ENCODE assay signal across 8 cellular contexts in the genomic region with DNA sequence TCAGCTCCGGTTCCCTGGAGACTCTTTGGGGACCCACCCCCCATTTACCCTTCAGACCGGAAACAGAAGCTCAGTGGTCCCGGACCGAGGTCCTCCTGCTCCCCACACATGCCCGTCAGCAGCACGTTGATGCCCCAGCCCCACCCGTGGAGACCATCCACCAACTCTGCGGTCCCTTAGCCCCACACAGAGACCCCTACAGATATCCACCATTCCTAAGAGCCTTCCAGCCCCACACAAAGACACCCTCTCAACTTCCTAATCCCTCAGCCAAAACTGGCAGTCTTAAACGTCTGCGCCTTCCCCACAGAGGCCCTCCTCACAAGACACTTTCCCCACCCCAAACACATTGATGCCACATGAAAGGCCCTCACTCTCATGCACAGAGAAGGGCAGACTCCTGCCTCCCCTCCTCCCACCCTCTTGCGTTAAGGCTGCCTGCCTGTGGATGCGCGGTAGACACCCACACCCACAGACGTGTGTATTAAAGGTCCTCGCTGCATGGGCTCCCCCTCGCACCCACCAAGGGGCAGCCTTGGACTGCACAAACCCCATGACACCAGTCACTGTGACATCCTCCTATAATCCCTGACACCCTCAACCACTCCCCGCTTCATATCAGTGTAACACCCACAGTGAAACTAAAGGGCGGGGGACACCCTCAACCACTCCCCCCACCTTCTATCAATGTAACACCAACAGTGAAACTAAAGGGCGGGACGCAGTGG. TPM values are rescaled to one million over a fixed set of nuclear protein-coding genes. Genes with fewer than 3 reads are reported as not detected.
DNase-seq lines count a peak whose midpoint lies in the region; ATAC-seq and TF ChIP-seq lines count a peak whose summit lies in the region.

No MANE protein-coding gene starts in this region.

- H3K4me1 ChIP-seq in thoracic aorta (ENCODE audit: control insufficient read depth in 1 of 2, low read depth in 2 of 2) = peaks cover 3 to 15% of the 10 kb centered on the region in 2 donors

- no peaks in the 10 kb centered on the region for H3K36me3 ChIP-seq in thoracic aorta

- peak overlapping the region; percentile 54 for H3K27ac Mint-ChIP-seq in WTC11
- H3K27ac Mint-ChIP-seq in dendritic cell treated with granulocyte-macrophage colony-stimulating factor and Interleukin-4, amounts not matched to agents 40 ng/mL and 50 ng/mL, for 4 days = peak overlapping the region; percentile 92

- peak overlapping the region; percentile 78 for H3K4me3 ChIP-seq in thoracic aorta

- DNase-seq in Daoy (ENCODE audit: low read depth) (peak; percentile 45), WTC11 (ENCODE audit: low spot score) (no peak), medulla oblongata (ENCODE audit: extremely low spot score) (peak; percentile 7), thoracic aorta (ENCODE audit: low spot score) (no peak), NCI-H2107 (lab: John Stamatoyannopoulos, UW) (no peak)

- H3K4me3 Mint-ChIP-seq in WTC11 = peak overlapping the region; percentile 81
- H3K4me3 Mint-ChIP-seq in dendritic cell treated with granulocyte-macrophage colony-stimulating factor and Interleukin-4, amounts not matched to agents 40 ng/mL and 50 ng/mL, for 4 days = peak overlapping the region; percentile 84

- POLR2A ChIA-PET in WTC11 (lab: Charles Lee) = interaction anchor here (1.5 kb wide), 1 partner anchor 16 kb away, joined by 5 read pairs; no protein-coding TSS in a partner anchor

- CTCF ChIA-PET in WTC11 (lab: Charles Lee) = interaction anchor here (0.6 to 2.3 kb wide), 14 partner anchors 12 to 588 kb away, joined by 3 to 68 read pairs (median 6); a partner anchor contains a TSS

- ATAC-seq in HG03439 (IDR thresholded peaks at IDR 0.05; ENCODE audit: unreplicated experiment) = peak; percentile 2
- peak; percentile 40; the same call in 1 of the 2 replicates for ATAC-seq in WTC11
- ATAC-seq in thoracic aorta (ENCODE audit: insufficient number of reproducible peaks, low FRiP score, low read depth) = no peak
- ATAC-seq in HG02973 (IDR thresholded peaks at IDR 0.05; ENCODE audit: unreplicated experiment) = no peak

- TF ChIP-seq CTCF in WTC11 (IDR thresholded peaks at IDR 0.05) (no peak), thoracic aorta (IDR thresholded peaks at IDR 0.05) (no peak)

- H3K27me3 Mint-ChIP-seq in WTC11 (ENCODE audit: low read depth) = peaks cover 18% of the 10 kb centered on the region
- peaks cover 9% of the 10 kb centered on the region for H3K27me3 Mint-ChIP-seq in dendritic cell treated with granulocyte-macrophage colony-stimulating factor and Interleukin-4, amounts not matched to agents 40 ng/mL and 50 ng/mL, for 4 days

- H3K27me3 ChIP-seq in thoracic aorta (replicated peaks; ENCODE audit: insufficient read depth) = no peaks in the 10 kb centered on the region

- peaks cover 19% of the 10 kb centered on the region for H3K4me1 Mint-ChIP-seq in WTC11
- peaks cover 48% of the 10 kb centered on the region for H3K4me1 Mint-ChIP-seq in dendritic cell treated with granulocyte-macrophage colony-stimulating factor and Interleukin-4, amounts not matched to agents 40 ng/mL and 50 ng/mL, for 4 days (ENCODE audit: low read depth)

- H3K27ac ChIP-seq in thoracic aorta = no peak overlapping the region

- intact Hi-C loops in dendritic cell treated with granulocyte-macrophage colony-stimulating factor and Interleukin-4, amounts not matched to agents 40 ng/mL and 50 ng/mL, for 4 days (cut with micrococcal nuclease) = no loop called here

- peaks cover 5% of the 10 kb centered on the region for H3K9me3 Mint-ChIP-seq in WTC11
- H3K9me3 Mint-ChIP-seq in dendritic cell treated with granulocyte-macrophage colony-stimulating factor and Interleukin-4, amounts not matched to agents 40 ng/mL and 50 ng/mL, for 4 days = no peaks in the 10 kb centered on the region

- H3K36me3 Mint-ChIP-seq in WTC11 = 0 out of 2 replicates have a peak, but pooled peaks cover 3% of the 10 kb centered on the region
- H3K36me3 Mint-ChIP-seq in dendritic cell treated with granulocyte-macrophage colony-stimulating factor and Interleukin-4, amounts not matched to agents 40 ng/mL and 50 ng/mL, for 4 days (ENCODE audit: low read depth) = peaks cover 21% of the 10 kb centered on the region

- H3K9me3 ChIP-seq in thoracic aorta = no peaks in the 10 kb centered on the region

TF ChIP-seq in WTC11, 78 proteins besides CTCF, POLR2A, EP300 and RAD21 (continues in another document):
- TF ChIP-seq, protein P1, sequence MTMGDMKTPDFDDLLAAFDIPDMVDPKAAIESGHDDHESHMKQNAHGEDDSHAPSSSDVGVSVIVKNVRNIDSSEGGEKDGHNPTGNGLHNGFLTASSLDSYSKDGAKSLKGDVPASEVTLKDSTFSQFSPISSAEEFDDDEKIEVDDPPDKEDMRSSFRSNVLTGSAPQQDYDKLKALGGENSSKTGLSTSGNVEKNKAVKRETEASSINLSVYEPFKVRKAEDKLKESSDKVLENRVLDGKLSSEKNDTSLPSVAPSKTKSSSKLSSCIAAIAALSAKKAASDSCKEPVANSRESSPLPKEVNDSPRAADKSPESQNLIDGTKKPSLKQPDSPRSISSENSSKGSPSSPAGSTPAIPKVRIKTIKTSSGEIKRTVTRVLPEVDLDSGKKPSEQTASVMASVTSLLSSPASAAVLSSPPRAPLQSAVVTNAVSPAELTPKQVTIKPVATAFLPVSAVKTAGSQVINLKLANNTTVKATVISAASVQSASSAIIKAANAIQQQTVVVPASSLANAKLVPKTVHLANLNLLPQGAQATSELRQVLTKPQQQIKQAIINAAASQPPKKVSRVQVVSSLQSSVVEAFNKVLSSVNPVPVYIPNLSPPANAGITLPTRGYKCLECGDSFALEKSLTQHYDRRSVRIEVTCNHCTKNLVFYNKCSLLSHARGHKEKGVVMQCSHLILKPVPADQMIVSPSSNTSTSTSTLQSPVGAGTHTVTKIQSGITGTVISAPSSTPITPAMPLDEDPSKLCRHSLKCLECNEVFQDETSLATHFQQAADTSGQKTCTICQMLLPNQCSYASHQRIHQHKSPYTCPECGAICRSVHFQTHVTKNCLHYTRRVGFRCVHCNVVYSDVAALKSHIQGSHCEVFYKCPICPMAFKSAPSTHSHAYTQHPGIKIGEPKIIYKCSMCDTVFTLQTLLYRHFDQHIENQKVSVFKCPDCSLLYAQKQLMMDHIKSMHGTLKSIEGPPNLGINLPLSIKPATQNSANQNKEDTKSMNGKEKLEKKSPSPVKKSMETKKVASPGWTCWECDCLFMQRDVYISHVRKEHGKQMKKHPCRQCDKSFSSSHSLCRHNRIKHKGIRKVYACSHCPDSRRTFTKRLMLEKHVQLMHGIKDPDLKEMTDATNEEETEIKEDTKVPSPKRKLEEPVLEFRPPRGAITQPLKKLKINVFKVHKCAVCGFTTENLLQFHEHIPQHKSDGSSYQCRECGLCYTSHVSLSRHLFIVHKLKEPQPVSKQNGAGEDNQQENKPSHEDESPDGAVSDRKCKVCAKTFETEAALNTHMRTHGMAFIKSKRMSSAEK (CRISPR knock-in tag; IDR thresholded peaks at IDR 0.05; ENCODE audit: borderline replicate concordance) = no peak
- TF ChIP-seq, protein P2, sequence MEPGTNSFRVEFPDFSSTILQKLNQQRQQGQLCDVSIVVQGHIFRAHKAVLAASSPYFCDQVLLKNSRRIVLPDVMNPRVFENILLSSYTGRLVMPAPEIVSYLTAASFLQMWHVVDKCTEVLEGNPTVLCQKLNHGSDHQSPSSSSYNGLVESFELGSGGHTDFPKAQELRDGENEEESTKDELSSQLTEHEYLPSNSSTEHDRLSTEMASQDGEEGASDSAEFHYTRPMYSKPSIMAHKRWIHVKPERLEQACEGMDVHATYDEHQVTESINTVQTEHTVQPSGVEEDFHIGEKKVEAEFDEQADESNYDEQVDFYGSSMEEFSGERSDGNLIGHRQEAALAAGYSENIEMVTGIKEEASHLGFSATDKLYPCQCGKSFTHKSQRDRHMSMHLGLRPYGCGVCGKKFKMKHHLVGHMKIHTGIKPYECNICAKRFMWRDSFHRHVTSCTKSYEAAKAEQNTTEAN (CRISPR knock-in tag; IDR thresholded peaks at IDR 0.05) = no peak
- TF ChIP-seq, protein P3, sequence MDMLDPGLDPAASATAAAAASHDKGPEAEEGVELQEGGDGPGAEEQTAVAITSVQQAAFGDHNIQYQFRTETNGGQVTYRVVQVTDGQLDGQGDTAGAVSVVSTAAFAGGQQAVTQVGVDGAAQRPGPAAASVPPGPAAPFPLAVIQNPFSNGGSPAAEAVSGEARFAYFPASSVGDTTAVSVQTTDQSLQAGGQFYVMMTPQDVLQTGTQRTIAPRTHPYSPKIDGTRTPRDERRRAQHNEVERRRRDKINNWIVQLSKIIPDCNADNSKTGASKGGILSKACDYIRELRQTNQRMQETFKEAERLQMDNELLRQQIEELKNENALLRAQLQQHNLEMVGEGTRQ (CRISPR knock-in tag; IDR thresholded peaks at IDR 0.05) = no peak
- TF ChIP-seq JAZF1 (CRISPR knock-in tag; IDR thresholded peaks at IDR 0.05) (no peak), ZNF138 (CRISPR knock-in tag; conservative IDR thresholded peaks at IDR 0.05) (no peak), ZNF671 (CRISPR knock-in tag; IDR thresholded peaks at IDR 0.05) (no peak)
- TF ChIP-seq, protein P4, sequence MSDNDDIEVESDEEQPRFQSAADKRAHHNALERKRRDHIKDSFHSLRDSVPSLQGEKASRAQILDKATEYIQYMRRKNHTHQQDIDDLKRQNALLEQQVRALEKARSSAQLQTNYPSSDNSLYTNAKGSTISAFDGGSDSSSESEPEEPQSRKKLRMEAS (CRISPR knock-in tag; IDR thresholded peaks at IDR 0.05) = no peak
- TF ChIP-seq, protein P5, sequence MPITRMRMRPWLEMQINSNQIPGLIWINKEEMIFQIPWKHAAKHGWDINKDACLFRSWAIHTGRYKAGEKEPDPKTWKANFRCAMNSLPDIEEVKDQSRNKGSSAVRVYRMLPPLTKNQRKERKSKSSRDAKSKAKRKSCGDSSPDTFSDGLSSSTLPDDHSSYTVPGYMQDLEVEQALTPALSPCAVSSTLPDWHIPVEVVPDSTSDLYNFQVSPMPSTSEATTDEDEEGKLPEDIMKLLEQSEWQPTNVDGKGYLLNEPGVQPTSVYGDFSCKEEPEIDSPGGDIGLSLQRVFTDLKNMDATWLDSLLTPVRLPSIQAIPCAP (CRISPR knock-in tag; IDR thresholded peaks at IDR 0.05) = no peak

RNA-seq across cellular contexts. Expression of a gene that starts 34.9 kb away (rescaled TPM):
- total RNA-seq in Daoy (2014; rRNA removed; shearing (Covaris generic)) = 49.7 and 56.1 TPM in 2 replicates
- total RNA-seq in WTC11 (2021) (16.0 to 19.4 TPM (median 18.4 TPM) in 3 replicates), thoracic aorta (10 to 100 TPM in 1 of 2 donors, 1 to 10 TPM in 1; 6.4 to 18.2 TPM)

RNA-seq across cellular contexts. Expression of a gene that starts 58.2 kb away (rescaled TPM):
- total RNA-seq in Daoy (2014; rRNA removed; shearing (Covaris generic)) = 3.8 and 7.4 TPM in 2 replicates
- total RNA-seq in WTC11 (2021) (2.0 to 4.6 TPM (median 3.7 TPM) in 3 replicates), thoracic aorta (10 to 100 TPM in 1 of 2 donors, 1 to 10 TPM in 1; 6.5 to 33.1 TPM)

Comparison
In these comparisons a context has a peak if more than half of its experiments do, and no peak if none do; other contexts are left out.
1. DNase-seq: peak in Daoy (single experiment) and medulla oblongata (single experiment); none in WTC11 (single experiment), thoracic aorta (single experiment) and NCI-H2107 (single experiment).
2. ATAC-seq: peak in HG03439 (single experiment) and WTC11 (single experiment); none in thoracic aorta (single experiment) and HG02973 (single experiment).